Comparison of ENCODE assay signal across 23 cellular contexts in genomic region chr20:31829731-31830130, GRCh38. TPM values are rescaled to one million over a fixed set of nuclear protein-coding genes. Genes with fewer than 3 reads are reported as not detected.
"Had no signal": no experiment of that assay in that cellular context is flagged by ENCODE, and none has a peak within 500 bp of the region (broad histone marks: within the 10 kb centered on the region; RNA-seq: fewer than 3 reads in every experiment).

No MANE protein-coding gene starts in this region.

- H3K36me3 ChIP-seq: cardiac muscle cell, ovary, stomach had no signal

- H3K9me3 ChIP-seq: mucosa of descending colon, ovary, psoas muscle, stomach, testis had no signal

- H3K4me3 ChIP-seq: cardiac muscle cell, dorsolateral prefrontal cortex, mucosa of descending colon, ovary, psoas muscle, skin epidermis, stomach, testis had no signal

- H3K27me3 ChIP-seq: cardiac muscle cell, dorsolateral prefrontal cortex, foreskin keratinocyte, ovary, testis had no signal

- ATAC-seq: activated CD4-positive, alpha-beta T cell treated with anti-CD3 and anti-CD28 coated beads for 36 hours; foreskin keratinocyte; left ventricle myocardium superior; mucosa of descending colon; psoas muscle; right cardiac atrium; T-helper 17 cell had no signal

- H3K4me1 ChIP-seq: foreskin keratinocyte had no signal

- DNase-seq: activated CD4-positive, alpha-beta T cell treated with anti-CD3 and anti-CD28 coated beads for 36 hours; activated CD4-positive, alpha-beta T cell treated with anti-CD3 and anti-CD28 coated beads, Interleukin-2, amount 50 U/mL, for 48 hours; activated naive CD4-positive, alpha-beta T cell; activated naive CD8-positive, alpha-beta T cell treated with anti-CD3 and anti-CD28 coated beads for 36 hours; amniotic stem cell; foreskin keratinocyte; left ventricle myocardium superior; mucosa of descending colon; naive B cell; ovary; stimulated activated CD4-positive, alpha-beta T cell treated with anti-CD3 and anti-CD28 coated beads, Interleukin-15, amount 100 ng/mL, for 24 hours; stimulated activated CD4-positive, alpha-beta T cell treated with anti-CD3 and anti-CD28 coated beads, Interleukin-4, amount 100 ng/mL, for 1 hour; stomach; T-helper 17 cell; testis had no signal

- H3K27ac ChIP-seq: cardiac muscle cell, foreskin keratinocyte, ovary, psoas muscle, skin epidermis, stomach, testis had no signal

RNA-seq across cellular contexts. Expression of gene MYLK2, which starts 10.6 kb away (rescaled TPM):
- total RNA-seq: epithelial cell of proximal tubule, T-helper 17 cell had no signal
- polyA plus RNA-seq: cardiac muscle cell, fibroblast of lung had no signal

RNA-seq across cellular contexts. Expression of gene FOXS1, which starts 15.7 kb away (rescaled TPM):
- total RNA-seq: activated CD4-positive, alpha-beta T cell treated with anti-CD3 and anti-CD28 coated beads for 36 hours; activated naive CD8-positive, alpha-beta T cell treated with anti-CD3 and anti-CD28 coated beads for 36 hours; epithelial cell of proximal tubule; foreskin keratinocyte; T-helper 17 cell had no signal
- polyA plus RNA-seq: fibroblast of lung, foreskin keratinocyte had no signal

RNA-seq across cellular contexts. Expression of gene DUSP15, which starts 40.6 kb away (rescaled TPM):
- total RNA-seq: activated CD4-positive, alpha-beta T cell treated with anti-CD3 and anti-CD28 coated beads for 36 hours; activated naive CD8-positive, alpha-beta T cell treated with anti-CD3 and anti-CD28 coated beads for 36 hours; epithelial cell of proximal tubule; fibroblast of lung; foreskin keratinocyte; T-helper 17 cell had no signal
- polyA plus RNA-seq: foreskin keratinocyte had no signal

RNA-seq across cellular contexts. Expression of gene TTLL9, which starts 40.7 kb away (rescaled TPM):
- total RNA-seq: activated CD4-positive, alpha-beta T cell treated with anti-CD3 and anti-CD28 coated beads for 36 hours; activated naive CD8-positive, alpha-beta T cell treated with anti-CD3 and anti-CD28 coated beads for 36 hours; epithelial cell of proximal tubule; fibroblast of lung; foreskin keratinocyte; kidney epithelial cell; left ventricle myocardium superior; psoas muscle; T-helper 17 cell had no signal
- polyA plus RNA-seq: foreskin keratinocyte had no signal
